In the genomic region with DNA sequence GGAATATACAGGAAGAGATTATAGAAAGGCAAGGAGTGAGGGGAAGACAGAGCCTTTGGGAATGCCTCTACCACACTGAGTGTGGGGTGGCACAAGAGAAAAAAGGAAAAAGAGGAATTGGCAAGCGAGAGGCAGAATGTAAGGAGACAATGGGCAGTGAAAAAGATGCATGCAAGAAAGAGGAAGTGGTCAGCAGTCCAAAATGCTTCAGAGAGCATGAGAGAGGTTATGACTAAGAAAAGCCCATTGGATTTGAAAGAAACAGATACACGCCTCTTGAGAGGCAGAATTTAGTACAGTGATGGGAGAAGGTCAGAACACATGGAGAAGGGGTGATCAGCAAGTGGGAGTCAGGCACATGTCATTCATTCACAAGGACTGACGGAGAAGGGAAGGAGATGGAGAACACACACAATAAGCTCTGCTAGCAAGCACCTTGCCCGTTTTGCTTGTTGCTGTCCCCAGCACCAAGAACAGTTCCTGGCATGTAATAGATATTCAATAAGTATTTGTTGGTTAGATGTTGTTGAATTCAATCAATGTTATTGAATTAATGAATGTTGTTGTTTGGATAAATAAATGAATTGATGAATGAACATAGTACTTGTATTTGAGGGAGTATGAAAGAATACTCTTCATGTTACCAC, we compare ENCODE assay signal across 14 cellular contexts. TPM values are rescaled to one million over a fixed set of nuclear protein-coding genes. Genes with fewer than 3 reads are reported as not detected.
A peak's percentile ranks its signal among the peaks of the same experiment; 100 is the strongest.
DNase-seq lines count a peak whose midpoint lies in the region; ATAC-seq and TF ChIP-seq lines count a peak whose summit lies in the region.
"Had no signal": no experiment of that assay in that cellular context is flagged by ENCODE, and none has a peak within 500 bp of the region (broad histone marks: within the 10 kb centered on the region; RNA-seq: fewer than 3 reads in every experiment).

No MANE protein-coding gene starts in this region.

- peaks cover 16% of the 10 kb centered on the region for H3K27me3 Mint-ChIP-seq in activated B cell treated with CpG ODN at 0.5 μM for 24 hours

- no peaks in the 10 kb centered on the region for H3K4me1 Mint-ChIP-seq in activated B cell treated with CpG ODN at 0.5 μM for 24 hours
- H3K4me1 Mint-ChIP-seq: nephron had no signal

- DNase-seq in activated B cell treated with CpG ODN at 0.5 μM for 24 hours, result no peak
- DNase-seq in NCI-H526 treated with DMSO at 0.1 percent for 48 hours (lab: John Stamatoyannopoulos, UW), result no peak
- no peak for DNase-seq in EL
- no peak for DNase-seq in iPS-NIHi11 (ENCODE audit: low spot score)
- DNase-seq: DMS79; NCI-H2171; stimulated activated CD4-positive, alpha-beta T cell treated with anti-CD3 and anti-CD28 coated beads, Interleukin-4, amount 100 ng/mL, for 1 hour; upper lobe of left lung had no signal

- no peak overlapping the region for H3K27ac Mint-ChIP-seq in activated B cell treated with CpG ODN at 0.5 μM for 24 hours
- H3K27ac Mint-ChIP-seq: nephron; T-helper 1 cell treated with Interleukin-12 subunit alpha and Interleukin-12 subunit beta and Interleukin-4 antibody, amounts not matched to agents 30 μg/mL and 1 μg/mL, for 36 hours had no signal

- no peak for TF ChIP-seq CTCF in activated B cell treated with CpG ODN at 0.5 μM for 24 hours (IDR thresholded peaks at IDR 0.05)

- H3K4me3 Mint-ChIP-seq in activated B cell treated with CpG ODN at 0.5 μM for 24 hours, result no peak overlapping the region
- H3K4me3 Mint-ChIP-seq: nephron; T-helper 1 cell treated with Interleukin-12 subunit alpha and Interleukin-12 subunit beta and Interleukin-4 antibody, amounts not matched to agents 30 μg/mL and 1 μg/mL, for 36 hours had no signal

- intact Hi-C loops in activated B cell treated with CpG ODN at 0.5 μM for 24 hours (cut with micrococcal nuclease), result no loop called here

- peak; percentile 97 for ATAC-seq in GM18873 (IDR thresholded peaks at IDR 0.05; ENCODE audit: low FRiP score, unreplicated experiment)
- peak; percentile 95 for ATAC-seq in HG02571 (IDR thresholded peaks at IDR 0.05; ENCODE audit: unreplicated experiment)
- ATAC-seq in HG03442 (IDR thresholded peaks at IDR 0.05; ENCODE audit: unreplicated experiment), result peak; percentile 99
- peak; percentile 47 for ATAC-seq in activated B cell treated with CpG ODN at 0.5 μM for 24 hours (ENCODE audit: low read depth)
- ATAC-seq in SK-N-SH treated with all-trans-retinoic acid at 6 μM for 48 hours, result no peak

- POLR2A ChIA-PET in activated B cell treated with CpG ODN at 0.5 μM for 24 hours (lab: Charles Lee), result no interaction called here

- CTCF ChIA-PET in activated B cell treated with CpG ODN at 0.5 μM for 24 hours (lab: Charles Lee), result no interaction called here

- H3K36me3 Mint-ChIP-seq in activated B cell treated with CpG ODN at 0.5 μM for 24 hours (ENCODE audit: low read depth), result no peaks in the 10 kb centered on the region

- H3K9me3 Mint-ChIP-seq in activated B cell treated with CpG ODN at 0.5 μM for 24 hours, result no peaks in the 10 kb centered on the region
- H3K9me3 Mint-ChIP-seq: T-helper 1 cell treated with Interleukin-12 subunit alpha and Interleukin-12 subunit beta and Interleukin-4 antibody, amounts not matched to agents 30 μg/mL and 1 μg/mL, for 36 hours had no signal

TF ChIP-seq in SK-N-SH treated with all-trans-retinoic acid at 6 μM for 48 hours, 23 proteins besides CTCF, POLR2A, EP300 and RAD21:
- TF ChIP-seq ISL1 (CRISPR knock-in tag; IDR thresholded peaks at IDR 0.05) (no peak), SNAI2 (CRISPR knock-in tag; IDR thresholded peaks at IDR 0.05) (no peak), OSR1 (CRISPR knock-in tag; IDR thresholded peaks at IDR 0.05) (no peak), TCF4 (CRISPR knock-in tag; IDR thresholded peaks at IDR 0.05; ENCODE audit: borderline replicate concordance) (no peak), CSDC2 (CRISPR knock-in tag; IDR thresholded peaks at IDR 0.05) (no peak), PPARA (CRISPR knock-in tag; IDR thresholded peaks at IDR 0.05; ENCODE audit: borderline replicate concordance) (no peak), ZNF565 (CRISPR knock-in tag; conservative IDR thresholded peaks at IDR 0.05; ENCODE audit: low read depth) (no peak), RARB (CRISPR knock-in tag; IDR thresholded peaks at IDR 0.05) (no peak), ZFP3 (CRISPR knock-in tag; IDR thresholded peaks at IDR 0.05) (no peak), ZC3H10 (CRISPR knock-in tag; IDR thresholded peaks at IDR 0.05) (no peak), BACH2 (CRISPR knock-in tag; IDR thresholded peaks at IDR 0.05; ENCODE audit: borderline replicate concordance) (no peak), ESRRG (CRISPR knock-in tag; IDR thresholded peaks at IDR 0.05) (no peak), TOX (CRISPR knock-in tag; IDR thresholded peaks at IDR 0.05; ENCODE audit: borderline replicate concordance) (no peak)
- TF ChIP-seq, protein P1, sequence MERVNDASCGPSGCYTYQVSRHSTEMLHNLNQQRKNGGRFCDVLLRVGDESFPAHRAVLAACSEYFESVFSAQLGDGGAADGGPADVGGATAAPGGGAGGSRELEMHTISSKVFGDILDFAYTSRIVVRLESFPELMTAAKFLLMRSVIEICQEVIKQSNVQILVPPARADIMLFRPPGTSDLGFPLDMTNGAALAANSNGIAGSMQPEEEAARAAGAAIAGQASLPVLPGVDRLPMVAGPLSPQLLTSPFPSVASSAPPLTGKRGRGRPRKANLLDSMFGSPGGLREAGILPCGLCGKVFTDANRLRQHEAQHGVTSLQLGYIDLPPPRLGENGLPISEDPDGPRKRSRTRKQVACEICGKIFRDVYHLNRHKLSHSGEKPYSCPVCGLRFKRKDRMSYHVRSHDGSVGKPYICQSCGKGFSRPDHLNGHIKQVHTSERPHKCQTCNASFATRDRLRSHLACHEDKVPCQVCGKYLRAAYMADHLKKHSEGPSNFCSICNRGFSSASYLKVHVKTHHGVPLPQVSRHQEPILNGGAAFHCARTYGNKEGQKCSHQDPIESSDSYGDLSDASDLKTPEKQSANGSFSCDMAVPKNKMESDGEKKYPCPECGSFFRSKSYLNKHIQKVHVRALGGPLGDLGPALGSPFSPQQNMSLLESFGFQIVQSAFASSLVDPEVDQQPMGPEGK (CRISPR knock-in tag; IDR thresholded peaks at IDR 0.05; ENCODE audit: borderline replicate concordance), result no peak
- TF ChIP-seq, protein P2, sequence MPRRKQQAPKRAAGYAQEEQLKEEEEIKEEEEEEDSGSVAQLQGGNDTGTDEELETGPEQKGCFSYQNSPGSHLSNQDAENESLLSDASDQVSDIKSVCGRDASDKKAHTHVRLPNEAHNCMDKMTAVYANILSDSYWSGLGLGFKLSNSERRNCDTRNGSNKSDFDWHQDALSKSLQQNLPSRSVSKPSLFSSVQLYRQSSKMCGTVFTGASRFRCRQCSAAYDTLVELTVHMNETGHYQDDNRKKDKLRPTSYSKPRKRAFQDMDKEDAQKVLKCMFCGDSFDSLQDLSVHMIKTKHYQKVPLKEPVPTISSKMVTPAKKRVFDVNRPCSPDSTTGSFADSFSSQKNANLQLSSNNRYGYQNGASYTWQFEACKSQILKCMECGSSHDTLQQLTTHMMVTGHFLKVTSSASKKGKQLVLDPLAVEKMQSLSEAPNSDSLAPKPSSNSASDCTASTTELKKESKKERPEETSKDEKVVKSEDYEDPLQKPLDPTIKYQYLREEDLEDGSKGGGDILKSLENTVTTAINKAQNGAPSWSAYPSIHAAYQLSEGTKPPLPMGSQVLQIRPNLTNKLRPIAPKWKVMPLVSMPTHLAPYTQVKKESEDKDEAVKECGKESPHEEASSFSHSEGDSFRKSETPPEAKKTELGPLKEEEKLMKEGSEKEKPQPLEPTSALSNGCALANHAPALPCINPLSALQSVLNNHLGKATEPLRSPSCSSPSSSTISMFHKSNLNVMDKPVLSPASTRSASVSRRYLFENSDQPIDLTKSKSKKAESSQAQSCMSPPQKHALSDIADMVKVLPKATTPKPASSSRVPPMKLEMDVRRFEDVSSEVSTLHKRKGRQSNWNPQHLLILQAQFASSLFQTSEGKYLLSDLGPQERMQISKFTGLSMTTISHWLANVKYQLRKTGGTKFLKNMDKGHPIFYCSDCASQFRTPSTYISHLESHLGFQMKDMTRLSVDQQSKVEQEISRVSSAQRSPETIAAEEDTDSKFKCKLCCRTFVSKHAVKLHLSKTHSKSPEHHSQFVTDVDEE (CRISPR knock-in tag; IDR thresholded peaks at IDR 0.05), result no peak
- TF ChIP-seq, protein P3, sequence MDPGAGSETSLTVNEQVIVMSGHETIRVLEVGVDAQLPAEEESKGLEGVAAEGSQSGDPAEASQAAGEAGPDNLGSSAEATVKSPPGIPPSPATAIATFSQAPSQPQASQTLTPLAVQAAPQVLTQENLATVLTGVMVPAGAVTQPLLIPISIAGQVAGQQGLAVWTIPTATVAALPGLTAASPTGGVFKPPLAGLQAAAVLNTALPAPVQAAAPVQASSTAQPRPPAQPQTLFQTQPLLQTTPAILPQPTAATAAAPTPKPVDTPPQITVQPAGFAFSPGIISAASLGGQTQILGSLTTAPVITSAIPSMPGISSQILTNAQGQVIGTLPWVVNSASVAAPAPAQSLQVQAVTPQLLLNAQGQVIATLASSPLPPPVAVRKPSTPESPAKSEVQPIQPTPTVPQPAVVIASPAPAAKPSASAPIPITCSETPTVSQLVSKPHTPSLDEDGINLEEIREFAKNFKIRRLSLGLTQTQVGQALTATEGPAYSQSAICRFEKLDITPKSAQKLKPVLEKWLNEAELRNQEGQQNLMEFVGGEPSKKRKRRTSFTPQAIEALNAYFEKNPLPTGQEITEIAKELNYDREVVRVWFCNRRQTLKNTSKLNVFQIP (CRISPR knock-in tag; IDR thresholded peaks at IDR 0.05; ENCODE audit: borderline replicate concordance, low read depth), result no peak
- TF ChIP-seq, protein P4, sequence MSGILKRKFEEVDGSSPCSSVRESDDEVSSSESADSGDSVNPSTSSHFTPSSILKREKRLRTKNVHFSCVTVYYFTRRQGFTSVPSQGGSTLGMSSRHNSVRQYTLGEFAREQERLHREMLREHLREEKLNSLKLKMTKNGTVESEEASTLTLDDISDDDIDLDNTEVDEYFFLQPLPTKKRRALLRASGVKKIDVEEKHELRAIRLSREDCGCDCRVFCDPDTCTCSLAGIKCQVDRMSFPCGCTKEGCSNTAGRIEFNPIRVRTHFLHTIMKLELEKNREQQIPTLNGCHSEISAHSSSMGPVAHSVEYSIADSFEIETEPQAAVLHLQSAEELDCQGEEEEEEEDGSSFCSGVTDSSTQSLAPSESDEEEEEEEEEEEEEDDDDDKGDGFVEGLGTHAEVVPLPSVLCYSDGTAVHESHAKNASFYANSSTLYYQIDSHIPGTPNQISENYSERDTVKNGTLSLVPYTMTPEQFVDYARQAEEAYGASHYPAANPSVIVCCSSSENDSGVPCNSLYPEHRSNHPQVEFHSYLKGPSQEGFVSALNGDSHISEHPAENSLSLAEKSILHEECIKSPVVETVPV (CRISPR knock-in tag; IDR thresholded peaks at IDR 0.05), result no peak

RNA-seq across cellular contexts. Expression of a gene that starts 6.3 kb away (rescaled TPM):
- total RNA-seq in activated B cell treated with CpG ODN at 0.5 μM for 24 hours, result 0.02 and 0.13 TPM in 2 replicates
